Comparison of ENCODE assay signal across 1 cellular context in the genomic region with DNA sequence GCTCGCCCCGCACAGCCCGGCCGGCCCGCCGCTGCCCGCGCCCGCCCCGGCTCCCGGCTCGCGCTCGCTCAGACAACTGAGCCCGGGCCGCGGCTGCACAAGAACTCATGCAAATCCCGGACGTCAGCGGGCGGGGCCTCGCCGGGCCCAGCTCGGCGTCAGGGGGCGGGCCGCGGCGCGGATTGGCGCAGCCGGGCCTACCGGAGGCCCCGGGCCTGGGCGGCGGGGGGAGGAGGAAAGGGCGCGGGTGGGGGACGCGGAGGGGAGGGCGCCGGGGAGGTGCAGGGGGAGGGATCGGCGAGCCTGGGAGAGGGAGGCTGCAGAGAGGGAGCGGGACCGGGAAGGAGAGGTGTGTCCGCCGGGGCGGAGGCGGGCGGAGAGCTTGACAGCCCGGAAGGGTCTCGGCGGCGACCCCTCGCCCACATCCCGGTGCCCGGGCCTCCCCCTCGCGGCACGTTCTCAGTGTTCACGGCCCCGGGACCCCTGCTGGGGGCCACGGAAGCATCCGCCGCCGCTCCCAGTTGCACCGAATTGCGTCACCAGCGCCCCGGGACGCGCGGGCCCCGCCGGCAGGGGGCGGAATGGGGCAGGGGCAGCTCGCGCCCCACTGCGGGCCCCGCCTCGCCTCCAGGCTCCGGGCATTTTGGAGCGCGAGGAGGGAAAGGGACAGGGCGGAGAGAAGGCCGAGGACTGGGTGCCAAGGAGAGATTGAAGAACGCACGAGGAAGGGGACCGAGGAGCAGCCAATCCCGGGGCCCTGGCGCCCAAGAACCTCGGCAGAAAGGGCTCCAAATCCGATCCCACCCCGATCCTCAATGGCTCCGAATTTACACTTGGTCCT.
TF ChIP-seq lines count a peak whose summit lies in the region.

A gene (minus strand): TSS at position 78 of the 841 bp plus-strand sequence. CDS start 189 bp downstream, outside the sequence.

TF ChIP-seq in HepG2, 621 proteins besides CTCF, POLR2A, EP300 and RAD21 (continued from another document):
- TF ChIP-seq, protein P1, sequence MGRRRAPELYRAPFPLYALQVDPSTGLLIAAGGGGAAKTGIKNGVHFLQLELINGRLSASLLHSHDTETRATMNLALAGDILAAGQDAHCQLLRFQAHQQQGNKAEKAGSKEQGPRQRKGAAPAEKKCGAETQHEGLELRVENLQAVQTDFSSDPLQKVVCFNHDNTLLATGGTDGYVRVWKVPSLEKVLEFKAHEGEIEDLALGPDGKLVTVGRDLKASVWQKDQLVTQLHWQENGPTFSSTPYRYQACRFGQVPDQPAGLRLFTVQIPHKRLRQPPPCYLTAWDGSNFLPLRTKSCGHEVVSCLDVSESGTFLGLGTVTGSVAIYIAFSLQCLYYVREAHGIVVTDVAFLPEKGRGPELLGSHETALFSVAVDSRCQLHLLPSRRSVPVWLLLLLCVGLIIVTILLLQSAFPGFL (CRISPR knock-in tag; IDR thresholded peaks at IDR 0.05) = 0 out of 2 replicates have a peak, but pooled peaks have one; percentile 51
- TF ChIP-seq ZNF788 (CRISPR knock-in tag; IDR thresholded peaks at IDR 0.05; ENCODE audit: borderline replicate concordance) = peak; percentile 89
- no peak for TF ChIP-seq ZNF672 (CRISPR knock-in tag; IDR thresholded peaks at IDR 0.05)
- no peak; the same call in 1 of the 2 replicates for TF ChIP-seq ZNF816 (CRISPR knock-in tag; IDR thresholded peaks at IDR 0.05; ENCODE audit: borderline replicate concordance)
- TF ChIP-seq, protein P2, sequence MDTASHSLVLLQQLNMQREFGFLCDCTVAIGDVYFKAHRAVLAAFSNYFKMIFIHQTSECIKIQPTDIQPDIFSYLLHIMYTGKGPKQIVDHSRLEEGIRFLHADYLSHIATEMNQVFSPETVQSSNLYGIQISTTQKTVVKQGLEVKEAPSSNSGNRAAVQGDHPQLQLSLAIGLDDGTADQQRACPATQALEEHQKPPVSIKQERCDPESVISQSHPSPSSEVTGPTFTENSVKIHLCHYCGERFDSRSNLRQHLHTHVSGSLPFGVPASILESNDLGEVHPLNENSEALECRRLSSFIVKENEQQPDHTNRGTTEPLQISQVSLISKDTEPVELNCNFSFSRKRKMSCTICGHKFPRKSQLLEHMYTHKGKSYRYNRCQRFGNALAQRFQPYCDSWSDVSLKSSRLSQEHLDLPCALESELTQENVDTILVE (CRISPR knock-in tag; IDR thresholded peaks at IDR 0.05) = peak; percentile 99
- peak; percentile 83; the same call in 1 of the 2 replicates for TF ChIP-seq ZNF556 (CRISPR knock-in tag; IDR thresholded peaks at IDR 0.05; ENCODE audit: borderline replicate concordance)
- TF ChIP-seq RAD51 (IDR thresholded peaks at IDR 0.05; ENCODE audit: borderline replicate concordance) = no peak
- TF ChIP-seq ZNF296 (CRISPR knock-in tag; conservative IDR thresholded peaks at IDR 0.05) = no peak
- no peak for TF ChIP-seq ARNT (IDR thresholded peaks at IDR 0.05)
- TF ChIP-seq, protein P3, sequence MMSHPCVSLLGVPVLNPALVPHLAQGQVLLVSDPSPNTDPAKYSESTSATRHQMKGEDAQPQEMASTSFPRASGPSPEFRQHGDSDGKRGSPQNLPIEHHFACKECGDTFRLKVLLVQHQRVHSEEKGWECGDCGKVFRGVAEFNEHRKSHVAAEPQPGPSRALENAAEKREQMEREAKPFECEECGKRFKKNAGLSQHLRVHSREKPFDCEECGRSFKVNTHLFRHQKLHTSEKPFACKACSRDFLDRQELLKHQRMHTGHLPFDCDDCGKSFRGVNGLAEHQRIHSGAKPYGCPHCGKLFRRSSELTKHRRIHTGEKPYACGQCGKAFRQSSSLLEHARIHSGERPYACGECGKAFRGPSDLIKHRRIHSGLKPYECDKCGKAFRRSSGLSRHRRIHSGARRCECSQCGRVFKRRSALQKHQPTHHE (CRISPR knock-in tag; IDR thresholded peaks at IDR 0.05; ENCODE audit: borderline replicate concordance) = no peak
- TF ChIP-seq HMGA1 (CRISPR knock-in tag; conservative IDR thresholded peaks at IDR 0.05) = no peak
- peak; percentile 85 for TF ChIP-seq ETV5 (CRISPR knock-in tag; IDR thresholded peaks at IDR 0.05; ENCODE audit: borderline replicate concordance)
- no peak for TF ChIP-seq YEATS2 (CRISPR knock-in tag; IDR thresholded peaks at IDR 0.05; ENCODE audit: borderline replicate concordance)
- peak; percentile 67 for TF ChIP-seq RXRA (CRISPR knock-in tag; IDR thresholded peaks at IDR 0.05)
- TF ChIP-seq TOPORS (CRISPR knock-in tag; IDR thresholded peaks at IDR 0.05) = no peak
- peak; percentile 79 for TF ChIP-seq HOXA3 (CRISPR knock-in tag; IDR thresholded peaks at IDR 0.05)
- TF ChIP-seq FOXC1 (CRISPR knock-in tag; IDR thresholded peaks at IDR 0.05; ENCODE audit: borderline replicate concordance) = peak; percentile 73
- no peak for TF ChIP-seq RORA (CRISPR knock-in tag; IDR thresholded peaks at IDR 0.05)
- no peak for TF ChIP-seq TP53 (CRISPR knock-in tag; conservative IDR thresholded peaks at IDR 0.05)
- TF ChIP-seq, protein P4, sequence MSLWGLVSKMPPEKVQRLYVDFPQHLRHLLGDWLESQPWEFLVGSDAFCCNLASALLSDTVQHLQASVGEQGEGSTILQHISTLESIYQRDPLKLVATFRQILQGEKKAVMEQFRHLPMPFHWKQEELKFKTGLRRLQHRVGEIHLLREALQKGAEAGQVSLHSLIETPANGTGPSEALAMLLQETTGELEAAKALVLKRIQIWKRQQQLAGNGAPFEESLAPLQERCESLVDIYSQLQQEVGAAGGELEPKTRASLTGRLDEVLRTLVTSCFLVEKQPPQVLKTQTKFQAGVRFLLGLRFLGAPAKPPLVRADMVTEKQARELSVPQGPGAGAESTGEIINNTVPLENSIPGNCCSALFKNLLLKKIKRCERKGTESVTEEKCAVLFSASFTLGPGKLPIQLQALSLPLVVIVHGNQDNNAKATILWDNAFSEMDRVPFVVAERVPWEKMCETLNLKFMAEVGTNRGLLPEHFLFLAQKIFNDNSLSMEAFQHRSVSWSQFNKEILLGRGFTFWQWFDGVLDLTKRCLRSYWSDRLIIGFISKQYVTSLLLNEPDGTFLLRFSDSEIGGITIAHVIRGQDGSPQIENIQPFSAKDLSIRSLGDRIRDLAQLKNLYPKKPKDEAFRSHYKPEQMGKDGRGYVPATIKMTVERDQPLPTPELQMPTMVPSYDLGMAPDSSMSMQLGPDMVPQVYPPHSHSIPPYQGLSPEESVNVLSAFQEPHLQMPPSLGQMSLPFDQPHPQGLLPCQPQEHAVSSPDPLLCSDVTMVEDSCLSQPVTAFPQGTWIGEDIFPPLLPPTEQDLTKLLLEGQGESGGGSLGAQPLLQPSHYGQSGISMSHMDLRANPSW (CRISPR knock-in tag; IDR thresholded peaks at IDR 0.05; ENCODE audit: borderline replicate concordance) = no peak
- TF ChIP-seq, protein P5, sequence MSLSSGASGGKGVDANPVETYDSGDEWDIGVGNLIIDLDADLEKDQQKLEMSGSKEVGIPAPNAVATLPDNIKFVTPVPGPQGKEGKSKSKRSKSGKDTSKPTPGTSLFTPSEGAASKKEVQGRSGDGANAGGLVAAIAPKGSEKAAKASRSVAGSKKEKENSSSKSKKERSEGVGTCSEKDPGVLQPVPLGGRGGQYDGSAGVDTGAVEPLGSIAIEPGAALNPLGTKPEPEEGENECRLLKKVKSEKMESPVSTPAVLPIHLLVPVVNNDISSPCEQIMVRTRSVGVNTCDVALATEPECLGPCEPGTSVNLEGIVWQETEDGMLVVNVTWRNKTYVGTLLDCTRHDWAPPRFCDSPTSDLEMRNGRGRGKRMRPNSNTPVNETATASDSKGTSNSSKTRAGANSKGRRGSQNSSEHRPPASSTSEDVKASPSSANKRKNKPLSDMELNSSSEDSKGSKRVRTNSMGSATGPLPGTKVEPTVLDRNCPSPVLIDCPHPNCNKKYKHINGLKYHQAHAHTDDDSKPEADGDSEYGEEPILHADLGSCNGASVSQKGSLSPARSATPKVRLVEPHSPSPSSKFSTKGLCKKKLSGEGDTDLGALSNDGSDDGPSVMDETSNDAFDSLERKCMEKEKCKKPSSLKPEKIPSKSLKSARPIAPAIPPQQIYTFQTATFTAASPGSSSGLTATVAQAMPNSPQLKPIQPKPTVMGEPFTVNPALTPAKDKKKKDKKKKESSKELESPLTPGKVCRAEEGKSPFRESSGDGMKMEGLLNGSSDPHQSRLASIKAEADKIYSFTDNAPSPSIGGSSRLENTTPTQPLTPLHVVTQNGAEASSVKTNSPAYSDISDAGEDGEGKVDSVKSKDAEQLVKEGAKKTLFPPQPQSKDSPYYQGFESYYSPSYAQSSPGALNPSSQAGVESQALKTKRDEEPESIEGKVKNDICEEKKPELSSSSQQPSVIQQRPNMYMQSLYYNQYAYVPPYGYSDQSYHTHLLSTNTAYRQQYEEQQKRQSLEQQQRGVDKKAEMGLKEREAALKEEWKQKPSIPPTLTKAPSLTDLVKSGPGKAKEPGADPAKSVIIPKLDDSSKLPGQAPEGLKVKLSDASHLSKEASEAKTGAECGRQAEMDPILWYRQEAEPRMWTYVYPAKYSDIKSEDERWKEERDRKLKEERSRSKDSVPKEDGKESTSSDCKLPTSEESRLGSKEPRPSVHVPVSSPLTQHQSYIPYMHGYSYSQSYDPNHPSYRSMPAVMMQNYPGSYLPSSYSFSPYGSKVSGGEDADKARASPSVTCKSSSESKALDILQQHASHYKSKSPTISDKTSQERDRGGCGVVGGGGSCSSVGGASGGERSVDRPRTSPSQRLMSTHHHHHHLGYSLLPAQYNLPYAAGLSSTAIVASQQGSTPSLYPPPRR (CRISPR knock-in tag; IDR thresholded peaks at IDR 0.05; ENCODE audit: borderline replicate concordance) = peak; percentile 66
- no peak for TF ChIP-seq MTF1 (CRISPR knock-in tag; IDR thresholded peaks at IDR 0.05)
- TF ChIP-seq EED (CRISPR knock-in tag; IDR thresholded peaks at IDR 0.05) = no peak; the same call in 1 of the 2 replicates
- TF ChIP-seq, protein P6, sequence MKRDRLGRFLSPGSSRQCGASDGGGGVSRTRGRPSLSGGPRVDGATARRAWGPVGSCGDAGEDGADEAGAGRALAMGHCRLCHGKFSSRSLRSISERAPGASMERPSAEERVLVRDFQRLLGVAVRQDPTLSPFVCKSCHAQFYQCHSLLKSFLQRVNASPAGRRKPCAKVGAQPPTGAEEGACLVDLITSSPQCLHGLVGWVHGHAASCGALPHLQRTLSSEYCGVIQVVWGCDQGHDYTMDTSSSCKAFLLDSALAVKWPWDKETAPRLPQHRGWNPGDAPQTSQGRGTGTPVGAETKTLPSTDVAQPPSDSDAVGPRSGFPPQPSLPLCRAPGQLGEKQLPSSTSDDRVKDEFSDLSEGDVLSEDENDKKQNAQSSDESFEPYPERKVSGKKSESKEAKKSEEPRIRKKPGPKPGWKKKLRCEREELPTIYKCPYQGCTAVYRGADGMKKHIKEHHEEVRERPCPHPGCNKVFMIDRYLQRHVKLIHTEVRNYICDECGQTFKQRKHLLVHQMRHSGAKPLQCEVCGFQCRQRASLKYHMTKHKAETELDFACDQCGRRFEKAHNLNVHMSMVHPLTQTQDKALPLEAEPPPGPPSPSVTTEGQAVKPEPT (CRISPR knock-in tag; IDR thresholded peaks at IDR 0.05; ENCODE audit: low read depth) = no peak
